2 cellular contexts compared by ENCODE assay signal in genomic region chr12:96199465-96199864, GRCh38.
TF ChIP-seq lines count a peak whose summit lies in the region.

No MANE protein-coding gene starts in this region.

TF ChIP-seq in SK-N-SH, 30 proteins besides CTCF, POLR2A, EP300 and RAD21 (continued from another document):
- no peak for TF ChIP-seq REST (IDR thresholded peaks at IDR 0.05; ENCODE audit: low read depth, low read length)
- TF ChIP-seq GATA2 (CRISPR knock-in tag; IDR thresholded peaks at IDR 0.05): no peak
- no peak for TF ChIP-seq TEAD4 (IDR thresholded peaks at IDR 0.05; ENCODE audit: borderline replicate concordance, insufficient read depth)
- no peak for TF ChIP-seq ZBTB33 (IDR thresholded peaks at IDR 0.05; ENCODE audit: borderline replicate concordance, low read depth)
- TF ChIP-seq FOXM1 (IDR thresholded peaks at IDR 0.05; ENCODE audit: low read depth): no peak
- TF ChIP-seq ELF1 (IDR thresholded peaks at IDR 0.05): no peak
- TF ChIP-seq RCOR1 (IDR thresholded peaks at IDR 0.05; ENCODE audit: low read length): no peak
- TF ChIP-seq MAX (IDR thresholded peaks at IDR 0.05; ENCODE audit: low read depth): no peak
- TF ChIP-seq POLR2AphosphoS5 (IDR thresholded peaks at IDR 0.05; ENCODE audit: low read depth, low read length): no peak
- TF ChIP-seq CHD2 (IDR thresholded peaks at IDR 0.05; ENCODE audit: low read length, partially characterized antibody): no peak
- TF ChIP-seq NRF1 (IDR thresholded peaks at IDR 0.05; ENCODE audit: low read depth, low read length): no peak
- no peak for TF ChIP-seq SMC3 (IDR thresholded peaks at IDR 0.05; ENCODE audit: low read depth, low read length)
- no peak for TF ChIP-seq NFIC (IDR thresholded peaks at IDR 0.05; ENCODE audit: borderline replicate concordance)
- no peak for TF ChIP-seq SIN3A (IDR thresholded peaks at IDR 0.05; ENCODE audit: borderline replicate concordance, low read depth, low read length)
- TF ChIP-seq RFX5 (IDR thresholded peaks at IDR 0.05; ENCODE audit: low read length): no peak
TF ChIP-seq in SK-N-SH: peak in this region for 0.

TF ChIP-seq in SK-N-SH treated with all-trans-retinoic acid at 6 μM for 48 hours, 23 proteins besides CTCF, POLR2A, EP300 and RAD21 (continued from another document):
- TF ChIP-seq CSRNP3 (CRISPR knock-in tag; IDR thresholded peaks at IDR 0.05) (no peak), PPARA (CRISPR knock-in tag; IDR thresholded peaks at IDR 0.05; ENCODE audit: borderline replicate concordance) (no peak), ZNF8 (CRISPR knock-in tag; IDR thresholded peaks at IDR 0.05) (no peak), TOX (CRISPR knock-in tag; IDR thresholded peaks at IDR 0.05; ENCODE audit: borderline replicate concordance) (no peak), BACH2 (CRISPR knock-in tag; IDR thresholded peaks at IDR 0.05; ENCODE audit: borderline replicate concordance) (no peak), OSR1 (CRISPR knock-in tag; IDR thresholded peaks at IDR 0.05) (no peak), CSDC2 (CRISPR knock-in tag; IDR thresholded peaks at IDR 0.05) (no peak), GLIS3 (CRISPR knock-in tag; IDR thresholded peaks at IDR 0.05) (no peak), RARB (CRISPR knock-in tag; IDR thresholded peaks at IDR 0.05) (no peak), TSHZ2 (CRISPR knock-in tag; IDR thresholded peaks at IDR 0.05) (no peak), ZNF565 (CRISPR knock-in tag; conservative IDR thresholded peaks at IDR 0.05; ENCODE audit: low read depth) (no peak), CREB5 (CRISPR knock-in tag; IDR thresholded peaks at IDR 0.05; ENCODE audit: low read depth) (no peak), ZNF70 (CRISPR knock-in tag; IDR thresholded peaks at IDR 0.05) (no peak), SNAI2 (CRISPR knock-in tag; IDR thresholded peaks at IDR 0.05) (no peak), ZFP3 (CRISPR knock-in tag; IDR thresholded peaks at IDR 0.05) (no peak), TCF4 (CRISPR knock-in tag; IDR thresholded peaks at IDR 0.05; ENCODE audit: borderline replicate concordance) (no peak)
